Comparison of ENCODE assay signal across 1 cellular context in genomic region chr5:138602371-138603000, GRCh38.
TF ChIP-seq lines count a peak whose summit lies in the region.

No MANE protein-coding gene starts in this region.

TF ChIP-seq in GM12878, 131 proteins besides CTCF, POLR2A, EP300 and RAD21:
- TF ChIP-seq TCF12 (IDR thresholded peaks at IDR 0.05; ENCODE audit: low read depth, low read length) (no peak), WRNIP1 (IDR thresholded peaks at IDR 0.05; ENCODE audit: borderline replicate concordance, low read depth, low read length) (no peak), USF1 (IDR thresholded peaks at IDR 0.05; ENCODE audit: borderline replicate concordance, extremely low read length, insufficient read depth, low read depth, low read length) (no peak), RELB (IDR thresholded peaks at IDR 0.05; ENCODE audit: low read depth) (no peak), MEF2A (IDR thresholded peaks at IDR 0.05; ENCODE audit: insufficient read depth, low read depth, low read length) (no peak), SIX5 (IDR thresholded peaks at IDR 0.05; ENCODE audit: low read depth, low read length, severe bottlenecking) (no peak)
